In genomic region chr20:34562643-34563042, GRCh38 we compare ENCODE assay signal across 1 cellular context.
TF ChIP-seq lines count a peak whose summit lies in the region.

No MANE protein-coding gene starts in this region.

TF ChIP-seq in GM12878, 131 proteins besides CTCF, POLR2A, EP300 and RAD21 (continued from another document):
- no peak for TF ChIP-seq IRF3 (IDR thresholded peaks at IDR 0.05)
